In the genomic region with DNA sequence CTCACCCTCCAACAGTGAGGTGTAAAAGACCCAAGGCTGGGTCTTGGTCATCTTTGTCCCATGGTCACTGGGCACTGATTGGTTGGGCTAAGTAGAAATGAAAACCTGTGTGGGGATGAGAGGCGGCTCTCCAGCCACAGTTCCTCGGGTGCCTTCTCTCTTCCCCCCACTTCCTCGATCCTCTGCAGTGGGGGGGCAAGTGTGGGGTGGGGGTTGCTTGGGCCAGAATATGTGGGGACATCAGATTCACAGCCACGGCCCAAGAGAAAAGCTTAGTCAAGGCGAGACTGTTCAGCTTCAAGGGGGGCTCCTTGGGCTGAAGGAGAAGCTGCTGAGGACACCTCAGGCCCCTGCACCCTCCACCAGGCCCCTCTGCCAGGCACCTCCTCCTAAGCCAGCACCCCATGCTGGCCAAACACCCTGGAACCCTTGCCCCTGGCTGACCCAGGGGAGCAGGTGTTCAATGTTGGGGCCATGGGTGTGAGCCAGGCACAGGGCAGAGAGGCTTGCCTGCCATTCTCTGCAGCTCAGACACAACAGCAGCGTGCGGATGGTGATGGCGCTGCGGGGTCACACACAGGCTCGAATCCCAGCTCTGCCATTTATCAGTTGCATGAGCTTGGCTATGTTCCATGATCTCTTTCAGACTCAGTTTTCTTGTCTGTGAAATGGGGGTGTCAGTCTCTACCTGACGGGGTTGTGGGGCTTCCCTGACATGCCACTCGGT, we compare ENCODE assay signal across 14 cellular contexts. TPM values are rescaled to one million over a fixed set of nuclear protein-coding genes. Genes with fewer than 3 reads are reported as not detected.
A peak's percentile ranks its signal among the peaks of the same experiment; 100 is the strongest.
DNase-seq lines count a peak whose midpoint lies in the region; ATAC-seq and TF ChIP-seq lines count a peak whose summit lies in the region.
"Had no signal": no experiment of that assay in that cellular context is flagged by ENCODE, and none has a peak within 500 bp of the region (broad histone marks: within the 10 kb centered on the region; RNA-seq: fewer than 3 reads in every experiment).

No MANE protein-coding gene starts in this region.

- TF ChIP-seq EP300 in gastroesophageal sphincter (IDR thresholded peaks at IDR 0.05) = no peak

- peaks cover 0 to 6% (median 0%) of the 10 kb centered on the region in 3 donors for H3K9me3 ChIP-seq in gastroesophageal sphincter

- H3K4me1 ChIP-seq in gastroesophageal sphincter = peaks cover 0 to 47% (median 8%) of the 10 kb centered on the region in 3 donors
- no peaks in the 10 kb centered on the region for H3K4me1 ChIP-seq in GM23338 (ENCODE audit: insufficient read depth)

- H3K27ac Mint-ChIP-seq in activated T-cell treated with anti-CD3 and anti-CD28 coated beads, Interleukin-2, amount 50 U/mL, for 72 hours = peak overlapping the region; percentile 93
- no peak overlapping the region for H3K27ac Mint-ChIP-seq in activated T-cell treated with anti-CD3 and anti-CD28 coated beads, Interleukin-2, amount 50 U/mL, for 24 hours
- H3K27ac Mint-ChIP-seq in stimulated activated effector memory CD8-positive, alpha-beta T cell treated with anti-CD3 and anti-CD28 coated beads, Interleukin-12 subunit alpha, Interleukin-12 subunit beta, amount 100 ng/mL, for 72 hours = peak overlapping the region; percentile 90
- no peak overlapping the region; the same call in 1 of the 2 replicates for H3K27ac Mint-ChIP-seq in GM23338

- H3K27ac ChIP-seq in HL-60 (replicated peaks) = peak overlapping the region; percentile 74; the same call in 1 of the 2 replicates
- peak overlapping the region in 3 of 4 donors; percentile 43 to 76 (median 61) for H3K27ac ChIP-seq in gastroesophageal sphincter
- no peak overlapping the region for H3K27ac ChIP-seq in GM23338 (ENCODE audit: low read depth)
- H3K27ac ChIP-seq: VCaP had no signal

- no peak overlapping the region for H3K4me3 Mint-ChIP-seq in activated T-cell treated with anti-CD3 and anti-CD28 coated beads, Interleukin-2, amount 50 U/mL, for 72 hours
- H3K4me3 Mint-ChIP-seq in activated T-cell treated with anti-CD3 and anti-CD28 coated beads, Interleukin-2, amount 50 U/mL, for 24 hours = no peak overlapping the region
- H3K4me3 Mint-ChIP-seq in stimulated activated effector memory CD8-positive, alpha-beta T cell treated with anti-CD3 and anti-CD28 coated beads, Interleukin-12 subunit alpha, Interleukin-12 subunit beta, amount 100 ng/mL, for 72 hours = no peak overlapping the region
- no peak overlapping the region for H3K4me3 Mint-ChIP-seq in GM23338

- peaks cover 75% of the 10 kb centered on the region for H3K4me1 Mint-ChIP-seq in activated T-cell treated with anti-CD3 and anti-CD28 coated beads, Interleukin-2, amount 50 U/mL, for 72 hours (ENCODE audit: low read depth)
- peaks cover 74% of the 10 kb centered on the region for H3K4me1 Mint-ChIP-seq in activated T-cell treated with anti-CD3 and anti-CD28 coated beads, Interleukin-2, amount 50 U/mL, for 24 hours (ENCODE audit: low read depth)
- peaks cover 70% of the 10 kb centered on the region for H3K4me1 Mint-ChIP-seq in stimulated activated effector memory CD8-positive, alpha-beta T cell treated with anti-CD3 and anti-CD28 coated beads, Interleukin-12 subunit alpha, Interleukin-12 subunit beta, amount 100 ng/mL, for 72 hours
- peaks cover 10% of the 10 kb centered on the region; the same call in 2 of the 3 replicates for H3K4me1 Mint-ChIP-seq in GM23338

- H3K4me3 ChIP-seq in HL-60 (replicated peaks; ENCODE audit: insufficient read depth, low read length) (no peak overlapping the region), gastroesophageal sphincter (no peak overlapping the region), GM23338 (no peak overlapping the region)

- peaks cover 0 to 1% of the 10 kb centered on the region in 2 donors for H3K9me3 Mint-ChIP-seq in activated T-cell treated with anti-CD3 and anti-CD28 coated beads, Interleukin-2, amount 50 U/mL, for 72 hours
- H3K9me3 Mint-ChIP-seq in activated T-cell treated with anti-CD3 and anti-CD28 coated beads, Interleukin-2, amount 50 U/mL, for 24 hours = peaks cover 9% of the 10 kb centered on the region
- H3K9me3 Mint-ChIP-seq in stimulated activated effector memory CD8-positive, alpha-beta T cell treated with anti-CD3 and anti-CD28 coated beads, Interleukin-12 subunit alpha, Interleukin-12 subunit beta, amount 100 ng/mL, for 72 hours = peaks cover 2% of the 10 kb centered on the region
- no peaks in the 10 kb centered on the region; the same call in 2 of the 3 replicates for H3K9me3 Mint-ChIP-seq in GM23338

- no peak overlapping the region for H2AFZ ChIP-seq in GM23338

- H3K4me2 ChIP-seq in GM23338 = no peak overlapping the region

- no peaks in the 10 kb centered on the region for H3K27me3 Mint-ChIP-seq in activated T-cell treated with anti-CD3 and anti-CD28 coated beads, Interleukin-2, amount 50 U/mL, for 72 hours (ENCODE audit: low read depth)
- H3K27me3 Mint-ChIP-seq in activated T-cell treated with anti-CD3 and anti-CD28 coated beads, Interleukin-2, amount 50 U/mL, for 24 hours = no peaks in the 10 kb centered on the region
- no peaks in the 10 kb centered on the region for H3K27me3 Mint-ChIP-seq in GM23338 (ENCODE audit: insufficient read depth, low read depth, poor library complexity)

- H4K20me1 ChIP-seq in GM23338 (replicated peaks; ENCODE audit: insufficient read depth) = no peaks in the 10 kb centered on the region

- H3K36me3 Mint-ChIP-seq in activated T-cell treated with anti-CD3 and anti-CD28 coated beads, Interleukin-2, amount 50 U/mL, for 72 hours (ENCODE audit: insufficient read depth in 2 of 2) = peaks cover 6 to 7% of the 10 kb centered on the region in 2 donors
- H3K36me3 Mint-ChIP-seq in activated T-cell treated with anti-CD3 and anti-CD28 coated beads, Interleukin-2, amount 50 U/mL, for 24 hours (ENCODE audit: low read depth) = peaks cover 25% of the 10 kb centered on the region
- H3K36me3 Mint-ChIP-seq in stimulated activated effector memory CD8-positive, alpha-beta T cell treated with anti-CD3 and anti-CD28 coated beads, Interleukin-12 subunit alpha, Interleukin-12 subunit beta, amount 100 ng/mL, for 72 hours = peaks cover 25% of the 10 kb centered on the region
- no peaks in the 10 kb centered on the region for H3K36me3 Mint-ChIP-seq in GM23338 (ENCODE audit: low read depth)

- TF ChIP-seq CTCF in HL-60 (IDR thresholded peaks at IDR 0.05; ENCODE audit: insufficient read depth, low read length) (no peak), gastroesophageal sphincter (IDR thresholded peaks at IDR 0.05) (no peak), GM23338 (conservative IDR thresholded peaks at IDR 0.05; ENCODE audit: low read depth in 2 of 2) (no peak)

- H3K9me2 ChIP-seq in GM23338 (ENCODE audit: insufficient read depth) = no peaks in the 10 kb centered on the region

- H3K79me2 ChIP-seq in GM23338 (replicated peaks; ENCODE audit: insufficient read depth) = no peaks in the 10 kb centered on the region

- TF ChIP-seq POLR2A in gastroesophageal sphincter (IDR thresholded peaks at IDR 0.05) = no peak

- H3K36me3 ChIP-seq in gastroesophageal sphincter (no peaks in the 10 kb centered on the region), GM23338 (ENCODE audit: insufficient read depth) (no peaks in the 10 kb centered on the region; the same call in 1 of the 2 replicates)

- H3K27me3 ChIP-seq in HL-60 (ENCODE audit: insufficient read depth, poor library complexity, severe bottlenecking) (no peaks in the 10 kb centered on the region), gastroesophageal sphincter (peaks cover 5% of the 10 kb centered on the region), GM23338 (ENCODE audit: insufficient read depth) (no peaks in the 10 kb centered on the region)

- 92% methylated on average over 2 of the region's 12 CpGs; no CpG with 5 or more reads in 1 of the 2 donors for WGBS in gastroesophageal sphincter (ENCODE audit: low coverage in 1 of 2), 2 donors

- ATAC-seq in activated T-cell treated with anti-CD3 and anti-CD28 coated beads, Interleukin-2, amount 50 U/mL, for 72 hours (replicated peaks in 1 of 2) = no peak
- no peak for ATAC-seq in gastroesophageal sphincter
- ATAC-seq in stimulated activated effector memory CD8-positive, alpha-beta T cell treated with anti-CD3 and anti-CD28 coated beads, Interleukin-12 subunit alpha, Interleukin-12 subunit beta, amount 100 ng/mL, for 72 hours = no peak
- ATAC-seq in GM19455 (IDR thresholded peaks at IDR 0.05; ENCODE audit: unreplicated experiment) = no peak
- ATAC-seq in GM23338 = no peak

- no peak for DNase-seq in activated T-cell treated with anti-CD3 and anti-CD28 coated beads, Interleukin-2, amount 50 U/mL, for 72 hours
- DNase-seq in activated T-cell treated with anti-CD3 and anti-CD28 coated beads, Interleukin-2, amount 50 U/mL, for 24 hours = no peak
- no peak for DNase-seq in HL-60 (ENCODE audit: low read depth in 1 of 2, low spot score in 1 of 2)
- no peak for DNase-seq in stimulated activated effector memory CD8-positive, alpha-beta T cell treated with anti-CD3 and anti-CD28 coated beads, Interleukin-12 subunit alpha, Interleukin-12 subunit beta, amount 100 ng/mL, for 72 hours (ENCODE audit: low spot score in 2 of 2)
- DNase-seq in NCI-H1105 (lab: John Stamatoyannopoulos, UW) = no peak
- no peak for DNase-seq in GM23338 (ENCODE audit: low spot score)
- DNase-seq: activated T-cell treated with anti-CD3 and anti-CD28 coated beads for 4 hours; caudate nucleus; GF-D8; NCI-H748 treated with DMSO at 0.1 percent for 48 hours; stimulated activated CD4-positive, alpha-beta T cell treated with anti-CD3 and anti-CD28 coated beads, Interleukin-4, amount 100 ng/mL, for 24 hours had no signal

- H3F3A ChIP-seq in GM23338 (replicated peaks; ENCODE audit: low read depth) = 0 out of 2 replicates have a peak, but pooled peaks cover 10% of the 10 kb centered on the region

TF ChIP-seq in GM23338, 12 proteins besides CTCF, POLR2A, EP300 and RAD21 (continues in another document):
- TF ChIP-seq CREB1 (CRISPR knock-in tag; IDR thresholded peaks at IDR 0.05; ENCODE audit: low read depth) (no peak), POLR2AphosphoS5 (IDR thresholded peaks at IDR 0.05; ENCODE audit: low read depth) (no peak), ZNF114 (CRISPR knock-in tag; IDR thresholded peaks at IDR 0.05) (no peak), ZNF331 (CRISPR knock-in tag; IDR thresholded peaks at IDR 0.05; ENCODE audit: low read depth) (no peak), JUNB (IDR thresholded peaks at IDR 0.05; ENCODE audit: unreplicated experiment) (no peak)
- TF ChIP-seq, protein P1, sequence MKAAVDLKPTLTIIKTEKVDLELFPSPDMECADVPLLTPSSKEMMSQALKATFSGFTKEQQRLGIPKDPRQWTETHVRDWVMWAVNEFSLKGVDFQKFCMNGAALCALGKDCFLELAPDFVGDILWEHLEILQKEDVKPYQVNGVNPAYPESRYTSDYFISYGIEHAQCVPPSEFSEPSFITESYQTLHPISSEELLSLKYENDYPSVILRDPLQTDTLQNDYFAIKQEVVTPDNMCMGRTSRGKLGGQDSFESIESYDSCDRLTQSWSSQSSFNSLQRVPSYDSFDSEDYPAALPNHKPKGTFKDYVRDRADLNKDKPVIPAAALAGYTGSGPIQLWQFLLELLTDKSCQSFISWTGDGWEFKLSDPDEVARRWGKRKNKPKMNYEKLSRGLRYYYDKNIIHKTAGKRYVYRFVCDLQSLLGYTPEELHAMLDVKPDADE (IDR thresholded peaks at IDR 0.05) = no peak

RNA-seq across cellular contexts. Expression of a gene that starts 21.0 kb away (rescaled TPM):
- 100 to 1,000 TPM in 1 of 2 donors, 10 to 100 TPM in 1; 95.4 to 130 TPM for total RNA-seq in activated T-cell treated with anti-CD3 and anti-CD28 coated beads, Interleukin-2, amount 50 U/mL, for 72 hours
- 10 to 100 TPM; 10.9 to 34.9 (median 31.0) TPM for total RNA-seq in gastroesophageal sphincter
- 1.8 and 4.1 TPM in 2 replicates for total RNA-seq in GM23338 (2014; rRNA removed; shearing (Covaris generic))
- polyA plus RNA-seq in GM23338 (2016; fragmentation: Nextera tagmentation; extraction: Ambion mirVana) = 0.68 and 0.91 TPM in 2 replicates

Comparison
In these comparisons a context has a peak if more than half of its experiments do, and no peak if none do; other contexts are left out.
1. H3K27ac Mint-ChIP-seq: peak in activated T-cell treated with anti-CD3 and anti-CD28 coated beads, Interleukin-2, amount 50 U/mL, for 72 hours (single experiment) and stimulated activated effector memory CD8-positive, alpha-beta T cell treated with anti-CD3 and anti-CD28 coated beads, Interleukin-12 subunit alpha, Interleukin-12 subunit beta, amount 100 ng/mL, for 72 hours (single experiment); none in activated T-cell treated with anti-CD3 and anti-CD28 coated beads, Interleukin-2, amount 50 U/mL, for 24 hours (single experiment) and GM23338 (single experiment).